In the genomic region with DNA sequence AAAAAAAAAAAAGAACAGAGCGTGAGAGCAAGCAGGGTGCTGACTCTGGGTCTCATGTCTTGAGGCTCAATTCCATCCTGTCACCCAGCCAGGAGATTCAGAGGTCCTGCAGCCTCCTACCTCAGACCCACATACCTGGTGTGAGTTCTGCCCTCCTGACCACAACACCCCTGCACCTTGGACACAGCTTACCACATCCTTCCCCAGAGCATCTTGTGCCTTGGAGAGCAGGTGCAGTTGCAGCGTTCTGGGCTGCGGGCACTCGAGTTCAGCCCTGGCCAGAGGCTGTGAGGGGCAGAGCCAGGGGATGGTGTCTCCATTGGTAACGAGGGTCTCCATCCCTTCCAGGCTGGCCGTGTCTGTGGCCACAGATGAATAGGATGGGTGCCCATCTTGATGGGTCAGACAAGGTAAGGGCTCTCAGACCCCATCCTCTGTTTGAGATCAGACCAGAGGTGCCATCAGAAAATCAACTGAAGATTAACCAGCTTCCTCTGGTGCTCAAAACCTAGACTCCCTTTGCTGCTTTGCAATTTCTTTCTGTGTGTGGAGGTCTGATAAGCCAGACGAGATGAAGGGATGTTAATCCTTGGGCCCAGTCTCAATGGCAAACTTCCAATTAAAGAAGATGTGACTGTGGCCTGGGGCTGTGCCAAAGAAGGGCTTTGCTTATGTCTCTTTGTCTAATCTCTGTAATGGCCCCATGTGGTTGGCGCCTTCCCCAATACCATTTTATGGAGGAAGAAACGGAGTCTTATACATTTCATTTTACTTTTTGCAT, we compare ENCODE assay signal across 15 cellular contexts. TPM values are rescaled to one million over a fixed set of nuclear protein-coding genes. Genes with fewer than 3 reads are reported as not detected.
A peak's percentile ranks its signal among the peaks of the same experiment; 100 is the strongest.
DNase-seq lines count a peak whose midpoint lies in the region; ATAC-seq and TF ChIP-seq lines count a peak whose summit lies in the region.
"Had no signal": no experiment of that assay in that cellular context is flagged by ENCODE, and none has a peak within 500 bp of the region (broad histone marks: within the 10 kb centered on the region; RNA-seq: fewer than 3 reads in every experiment).

No MANE protein-coding gene starts in this region.

- H3K27ac ChIP-seq in heart left ventricle = peak overlapping the region in 8 of 12 donors; percentile 41 to 77 (median 69)
- H3K27ac ChIP-seq: pancreas had no signal

- no peaks in the 10 kb centered on the region for H3K36me3 ChIP-seq in heart left ventricle
- H3K36me3 ChIP-seq: pancreas, upper lobe of left lung had no signal

- peak overlapping the region; percentile 5 for H3K4me3 Mint-ChIP-seq in activated CD8-positive, alpha-beta T cell treated with anti-CD3 and anti-CD28 coated beads, Interleukin-2, amount 10 ng/mL, durations not matched to agents 7 days and 5 days
- H3K4me3 Mint-ChIP-seq in immature natural killer cell = peak overlapping the region; percentile 58 to 71 (median 59)

- TF ChIP-seq POLR2A in heart left ventricle (IDR thresholded peaks at IDR 0.05) = no peak

- no peak for ATAC-seq in heart left ventricle
- ATAC-seq in left cardiac atrium = no peak
- ATAC-seq in activated CD8-positive, alpha-beta T cell treated with anti-CD3 and anti-CD28 coated beads, Interleukin-2, amount 10 ng/mL, durations not matched to agents 7 days and 5 days = peak; percentile 17
- ATAC-seq in GM21423 (IDR thresholded peaks at IDR 0.05; ENCODE audit: unreplicated experiment) = no peak

- intact Hi-C loops in heart left ventricle (cut with DNase I) (loop anchor here in 1 of 10 donors (5.0 kb wide), 1 partner anchor 73 kb away; no protein-coding TSS in a partner anchor), left cardiac atrium (cut with DNase I) (no loop called here)

- POLR2A ChIA-PET in activated CD8-positive, alpha-beta T cell treated with anti-CD3 and anti-CD28 coated beads, Interleukin-2, amount 10 ng/mL, durations not matched to agents 7 days and 5 days (lab: Charles Lee) = interaction anchor here (1.3 to 6.3 kb wide), 3 partner anchors 11 to 37 kb away, joined by 4 to 49 read pairs (median 30); partner anchors contain the start of gene ZNF831

- H3K36me3 Mint-ChIP-seq in activated CD8-positive, alpha-beta T cell treated with anti-CD3 and anti-CD28 coated beads, Interleukin-2, amount 10 ng/mL, durations not matched to agents 7 days and 5 days (ENCODE audit: low read depth) = peaks cover 10% of the 10 kb centered on the region
- no peaks in the 10 kb centered on the region for H3K36me3 Mint-ChIP-seq in immature natural killer cell

- H3K9me3 Mint-ChIP-seq in activated CD8-positive, alpha-beta T cell treated with anti-CD3 and anti-CD28 coated beads, Interleukin-2, amount 10 ng/mL, durations not matched to agents 7 days and 5 days (ENCODE audit: insufficient read depth) = no peaks in the 10 kb centered on the region
- H3K9me3 Mint-ChIP-seq in immature natural killer cell = no peaks in the 10 kb centered on the region

- no peaks in the 10 kb centered on the region for H3K27me3 Mint-ChIP-seq in activated CD8-positive, alpha-beta T cell treated with anti-CD3 and anti-CD28 coated beads, Interleukin-2, amount 10 ng/mL, durations not matched to agents 7 days and 5 days (ENCODE audit: low read depth)
- peaks cover 21 to 32% (median 29%) of the 10 kb centered on the region in 3 donors for H3K27me3 Mint-ChIP-seq in immature natural killer cell (ENCODE audit: low read depth in 3 of 3)

- WGBS in heart left ventricle, 4 donors = 86 to 92% (median 87%) methylated on average over 7 to 9 of the region's 9 CpGs

- no peak for DNase-seq in heart left ventricle
- DNase-seq in left cardiac atrium = no peak
- peak; percentile 64 for DNase-seq in activated CD8-positive, alpha-beta T cell treated with anti-CD3 and anti-CD28 coated beads, Interleukin-2, amount 10 ng/mL, durations not matched to agents 7 days and 5 days
- DNase-seq in immature natural killer cell = peak; percentile 76 to 81 (median 77)
- DNase-seq in SKM-1 (lab: John Stamatoyannopoulos, UW; ENCODE audit: unreplicated experiment) = no peak
- no peak for DNase-seq in stimulated activated naive CD4-positive, alpha-beta T cell treated with Interleukin-2 at 50 U/mL for 16 hours (lab: John Stamatoyannopoulos, UW)
- no peak for DNase-seq in foreskin fibroblast
- DNase-seq: amygdala; mesendoderm; NCI-H2171 treated with DMSO at 0.1 percent for 48 hours; pancreas; stimulated activated CD4-positive, alpha-beta T cell treated with anti-CD3 and anti-CD28 coated beads, Interleukin-12 subunit alpha, Interleukin-12 subunit beta, amount 100 ng/mL, for 4 hours had no signal

- H3K27me3 ChIP-seq in heart left ventricle = no peaks in the 10 kb centered on the region
- H3K27me3 ChIP-seq: pancreas, upper lobe of left lung had no signal

- no peaks in the 10 kb centered on the region for H3K9me3 ChIP-seq in heart left ventricle
- H3K9me3 ChIP-seq: pancreas, upper lobe of left lung had no signal

- H3K27ac Mint-ChIP-seq in activated CD8-positive, alpha-beta T cell treated with anti-CD3 and anti-CD28 coated beads, Interleukin-2, amount 10 ng/mL, durations not matched to agents 7 days and 5 days = peak overlapping the region; percentile 93
- H3K27ac Mint-ChIP-seq in immature natural killer cell = peak overlapping the region; percentile 93 to 99 (median 97)

- H3K4me1 ChIP-seq in heart left ventricle = peaks cover 4 to 64% (median 37%) of the 10 kb centered on the region in 12 donors
- H3K4me1 ChIP-seq: pancreas had no signal

- H3K4me3 ChIP-seq in heart left ventricle (no peak overlapping the region), foreskin fibroblast (ENCODE audit: low read depth in 1 of 2, low read length in 2 of 2) (no peak overlapping the region)
- H3K4me3 ChIP-seq: pancreas, upper lobe of left lung had no signal

- TF ChIP-seq CTCF in heart left ventricle (IDR thresholded peaks at IDR 0.05) = no peak
- TF ChIP-seq CTCF in foreskin fibroblast (IDR thresholded peaks at IDR 0.05; ENCODE audit: low read depth, low read length) = no peak

- peaks cover 89% of the 10 kb centered on the region for H3K4me1 Mint-ChIP-seq in activated CD8-positive, alpha-beta T cell treated with anti-CD3 and anti-CD28 coated beads, Interleukin-2, amount 10 ng/mL, durations not matched to agents 7 days and 5 days (ENCODE audit: low read depth)
- H3K4me1 Mint-ChIP-seq in immature natural killer cell = peaks cover 90% of the 10 kb centered on the region in 2 donors

- CTCF ChIA-PET in activated CD8-positive, alpha-beta T cell treated with anti-CD3 and anti-CD28 coated beads, Interleukin-2, amount 10 ng/mL, durations not matched to agents 7 days and 5 days (lab: Charles Lee) = interaction anchor here (3.1 to 4.2 kb wide), 2 partner anchors 26 to 61 kb away, joined by 18 to 29 read pairs; no protein-coding TSS in a partner anchor

RNA-seq across cellular contexts. Expression of gene ZNF831, which starts 14.7 kb away (rescaled TPM):
- under 1 TPM in 7 of 9 donors, not detected in 2; 0.02 to 0.77 (median 0.07) TPM for total RNA-seq in heart left ventricle
- polyA plus RNA-seq in heart left ventricle = under 1 TPM; 0.04 to 0.06 TPM
- total RNA-seq in left cardiac atrium = under 1 TPM; 0.31 to 0.47 TPM
- total RNA-seq in activated CD8-positive, alpha-beta T cell treated with anti-CD3 and anti-CD28 coated beads, Interleukin-2, amount 10 ng/mL, durations not matched to agents 7 days and 5 days = 1 to 10 TPM; 8.6 to 9.2 TPM
- 1 to 10 TPM in 2 of 3 donors, under 1 TPM in 1; 0.59 to 8.4 (median 2.0) TPM for polyA plus RNA-seq in immature natural killer cell
- total RNA-seq: HT1080 had no signal

Comparison
In these comparisons a context has a peak if more than half of its experiments do, and no peak if none do; other contexts are left out.
1. DNase-seq: peak in activated CD8-positive, alpha-beta T cell treated with anti-CD3 and anti-CD28 coated beads, Interleukin-2, amount 10 ng/mL, durations not matched to agents 7 days and 5 days (single experiment) and immature natural killer cell (3 of 3); none in heart left ventricle (0 of 5), left cardiac atrium (single experiment), SKM-1 (single experiment), stimulated activated naive CD4-positive, alpha-beta T cell treated with Interleukin-2 at 50 U/mL for 16 hours (single experiment) and foreskin fibroblast (0 of 2).
2. RNA of gene ZNF831, which starts 14.7 kb away (total RNA-seq): 8.6 to 9.2 TPM in activated CD8-positive, alpha-beta T cell treated with anti-CD3 and anti-CD28 coated beads, Interleukin-2, amount 10 ng/mL, durations not matched to agents 7 days and 5 days; 0.31 to 0.47 TPM in left cardiac atrium and 0.02 to 0.77 TPM in heart left ventricle; every median in the first group is over 4 times any median in the second.